Comparison of ENCODE assay signal across 11 cellular contexts in the genomic region with DNA sequence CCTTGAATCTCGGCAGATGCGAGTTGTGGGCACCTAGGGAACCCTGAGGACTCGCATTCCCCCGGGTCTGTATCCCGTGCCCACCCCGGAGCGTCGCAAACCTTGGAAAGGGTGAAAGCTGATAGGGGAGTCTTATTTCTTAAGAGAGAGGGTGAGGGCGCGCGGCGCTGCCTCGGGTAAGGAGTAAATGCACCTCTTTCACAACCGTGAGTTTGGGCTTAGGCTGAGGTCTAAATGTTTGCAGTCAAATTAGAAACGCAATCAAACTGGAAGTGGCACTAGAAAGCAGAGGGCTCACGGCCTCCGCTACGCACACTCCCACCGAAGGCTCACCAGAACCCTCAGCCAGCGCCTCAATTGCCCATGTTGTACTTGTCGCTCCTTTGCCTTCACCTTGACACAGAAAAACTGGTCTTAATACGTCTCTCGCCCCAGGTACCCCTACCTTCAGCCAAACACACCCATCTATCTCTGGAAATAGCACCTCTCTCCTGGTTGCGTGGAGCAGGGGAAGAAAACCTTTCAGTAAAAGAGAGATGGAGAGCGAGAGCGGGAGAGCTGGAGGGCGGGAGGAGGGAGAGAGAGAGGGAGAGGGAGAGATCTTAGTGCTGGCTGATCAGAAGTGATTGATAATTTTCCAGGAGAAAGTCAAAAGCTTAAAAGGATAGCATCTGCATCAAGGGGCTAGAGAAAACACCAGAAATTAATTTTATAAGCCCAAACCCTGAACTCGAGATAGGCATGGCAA. TPM values are rescaled to one million over a fixed set of nuclear protein-coding genes. Genes with fewer than 3 reads are reported as not detected.
DNase-seq lines count a peak whose midpoint lies in the region; ATAC-seq and TF ChIP-seq lines count a peak whose summit lies in the region.
"Had no signal": no experiment of that assay in that cellular context is flagged by ENCODE, and none has a peak within 500 bp of the region (broad histone marks: within the 10 kb centered on the region; RNA-seq: fewer than 3 reads in every experiment).

No MANE protein-coding gene starts in this region.

- in situ Hi-C loops in astrocyte of the cerebellum (cut with HindIII; ENCODE audit: low sequenced_read_pairs): no loop called here
- in situ Hi-C loops in KBM-7 (cut with MboI; ENCODE audit: low pct_unique_long_range_greater_than_20kb, low sequenced_read_pairs): no loop called here

- H3K4me3 Mint-ChIP-seq in stimulated activated naive CD8-positive, alpha-beta T cell treated with anti-CD3 and anti-CD28 coated beads, Interleukin-15, amount 100 ng/mL, for 72 hours: peak overlapping the region; percentile 85 to 91

- no peak overlapping the region for H3K27ac Mint-ChIP-seq in stimulated activated naive CD8-positive, alpha-beta T cell treated with anti-CD3 and anti-CD28 coated beads, Interleukin-15, amount 100 ng/mL, for 72 hours

- DNase-seq in DMS53 (lab: John Stamatoyannopoulos, UW): peak; percentile 54
- no peak for DNase-seq in DMS53 treated with DMSO at 0.1 percent for 48 hours (lab: John Stamatoyannopoulos, UW; ENCODE audit: unreplicated experiment)
- DNase-seq in astrocyte of the cerebellum (ENCODE audit: low read depth): no peak
- DNase-seq in left lung: no peak
- no peak for DNase-seq in stimulated activated naive CD8-positive, alpha-beta T cell treated with anti-CD3 and anti-CD28 coated beads, Interleukin-15, amount 100 ng/mL, for 72 hours
- DNase-seq in KBM-7: no peak
- no peak for DNase-seq in NCI-H2107 (lab: John Stamatoyannopoulos, UW)
- DNase-seq: NCI-H1694 had no signal

- no peak for ATAC-seq in left lung
- ATAC-seq in stimulated activated naive CD8-positive, alpha-beta T cell treated with anti-CD3 and anti-CD28 coated beads, Interleukin-15, amount 100 ng/mL, for 72 hours: no peak
- no peak for ATAC-seq in HG03108 (IDR thresholded peaks at IDR 0.05; ENCODE audit: unreplicated experiment)
- ATAC-seq: pancreas had no signal

- H3K27me3 Mint-ChIP-seq in stimulated activated naive CD8-positive, alpha-beta T cell treated with anti-CD3 and anti-CD28 coated beads, Interleukin-15, amount 100 ng/mL, for 72 hours: peaks cover 96% of the 10 kb centered on the region

- TF ChIP-seq CTCF in astrocyte of the cerebellum (IDR thresholded peaks at IDR 0.05; ENCODE audit: low read depth, low read length, missing control alignments) (no peak), left lung (IDR thresholded peaks at IDR 0.05) (no peak)

- intact Hi-C loops in left lung (cut with DNase I): loop anchor here in 1 of 2 donors (10.0 kb wide), 1 partner anchor 327 kb away; no protein-coding TSS in a partner anchor

- peaks cover 47% of the 10 kb centered on the region for H3K4me1 Mint-ChIP-seq in stimulated activated naive CD8-positive, alpha-beta T cell treated with anti-CD3 and anti-CD28 coated beads, Interleukin-15, amount 100 ng/mL, for 72 hours

- H3K27ac ChIP-seq in left lung: peak overlapping the region; percentile 97 to 99
- H3K27ac ChIP-seq: 22Rv1 had no signal

- H3K4me3 ChIP-seq in astrocyte of the cerebellum (ENCODE audit: low read depth, low read length) (peak overlapping the region; percentile 4), left lung (peak overlapping the region; percentile 25 to 71)

- H3K4me1 ChIP-seq in left lung: peaks cover 8 to 65% of the 10 kb centered on the region in 2 donors

- H3K9me3 ChIP-seq in left lung: no peaks in the 10 kb centered on the region
- H3K9me3 ChIP-seq: pancreas had no signal

- H3K9me3 Mint-ChIP-seq in stimulated activated naive CD8-positive, alpha-beta T cell treated with anti-CD3 and anti-CD28 coated beads, Interleukin-15, amount 100 ng/mL, for 72 hours: no peaks in the 10 kb centered on the region

- peaks cover 0 to 6% of the 10 kb centered on the region in 2 donors for H3K36me3 ChIP-seq in left lung
- H3K36me3 ChIP-seq: pancreas had no signal

- H3K27me3 ChIP-seq in left lung: peaks cover 12 to 47% of the 10 kb centered on the region in 2 donors
- H3K27me3 ChIP-seq: pancreas had no signal

RNA-seq across cellular contexts. Expression of a gene that starts 1.7 kb away (rescaled TPM):
- 10 to 100 TPM; 15.4 to 22.6 TPM for total RNA-seq in left lung
